Comparison of ENCODE assay signal across 1 cellular context in the genomic region with DNA sequence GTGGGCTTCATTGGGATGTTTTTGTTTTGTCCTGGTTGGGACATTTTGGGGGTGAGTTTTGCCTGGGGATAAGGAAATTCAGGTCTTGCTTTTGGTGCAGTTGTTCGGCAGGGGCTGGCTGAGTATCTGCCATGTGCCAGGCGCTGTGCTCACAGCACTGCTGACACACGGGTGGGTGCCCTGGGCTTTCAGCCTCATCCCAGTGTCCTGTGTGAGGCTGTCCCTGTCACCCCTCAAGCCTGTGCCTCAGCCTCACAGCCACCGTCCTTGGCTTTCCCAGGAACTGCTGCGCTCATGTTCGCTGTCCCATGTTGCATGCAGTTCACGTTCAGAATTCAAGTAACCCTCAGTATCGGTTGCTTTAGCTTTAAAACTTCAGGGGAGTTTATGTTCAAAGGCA.
TF ChIP-seq lines count a peak whose summit lies in the region.

No MANE protein-coding gene starts in this region.

TF ChIP-seq in WTC11, 78 proteins besides CTCF, POLR2A, EP300 and RAD21 (continued from another document):
- TF ChIP-seq PRDM15 (CRISPR knock-in tag; IDR thresholded peaks at IDR 0.05): no peak
- no peak for TF ChIP-seq ZNF396 (CRISPR knock-in tag; IDR thresholded peaks at IDR 0.05; ENCODE audit: borderline replicate concordance)
- TF ChIP-seq HMGA2 (CRISPR knock-in tag; IDR thresholded peaks at IDR 0.05): no peak
- no peak for TF ChIP-seq NR1H2 (CRISPR knock-in tag; IDR thresholded peaks at IDR 0.05)
- no peak for TF ChIP-seq SMAD3 (CRISPR knock-in tag; IDR thresholded peaks at IDR 0.05; ENCODE audit: borderline replicate concordance)
- TF ChIP-seq MYBL2 (CRISPR knock-in tag; IDR thresholded peaks at IDR 0.05): no peak
- TF ChIP-seq RORB (CRISPR knock-in tag; IDR thresholded peaks at IDR 0.05): no peak
- no peak for TF ChIP-seq ERG (CRISPR knock-in tag; IDR thresholded peaks at IDR 0.05)
- no peak for TF ChIP-seq CREM (CRISPR knock-in tag; IDR thresholded peaks at IDR 0.05)
- TF ChIP-seq CREB1 (CRISPR knock-in tag; IDR thresholded peaks at IDR 0.05): no peak
- no peak for TF ChIP-seq AFF4 (CRISPR knock-in tag; IDR thresholded peaks at IDR 0.05; ENCODE audit: borderline replicate concordance)
- TF ChIP-seq GABPB1 (CRISPR knock-in tag; IDR thresholded peaks at IDR 0.05): no peak
TF ChIP-seq in WTC11: peak in this region for 0.
